Comparison of ENCODE assay signal across 23 cellular contexts in genomic region chr3:189184566-189184965, GRCh38. TPM values are rescaled to one million over a fixed set of nuclear protein-coding genes. Genes with fewer than 3 reads are reported as not detected.
"Had no signal": no experiment of that assay in that cellular context is flagged by ENCODE, and none has a peak within 500 bp of the region (broad histone marks: within the 10 kb centered on the region; RNA-seq: fewer than 3 reads in every experiment).

No MANE protein-coding gene starts in this region.

- H3K27ac ChIP-seq: SJSA1, SK-N-MC had no signal

- H3K9me3 ChIP-seq: SJSA1 had no signal

- H3K4me1 ChIP-seq: SJSA1 had no signal

- DNase-seq: IMR-90, Karpas-422, KG1, MG63, NCI-H1092, NCI-H1105 treated with DMSO at 0.1 percent for 48 hours, NCI-H1417 treated with DMSO at 0.1 percent for 48 hours, NCI-H146, NCI-H1694 treated with DMSO at 0.1 percent for 48 hours, NCI-H1930, NCI-H2081, NCI-H2107, NCI-H2227 treated with DMSO at 0.1 percent for 48 hours, NCI-H524, NCI-H526 treated with DMSO at 0.1 percent for 48 hours, NCI-H748 treated with DMSO at 0.1 percent for 48 hours, Right ventricle myocardium superior, RPMI8226, SIG-M5 had no signal

- H3K36me3 ChIP-seq: MG63, SJSA1 had no signal

- ATAC-seq: HepG2 had no signal

- H3K4me3 ChIP-seq: MG63, SJSA1, SK-N-MC had no signal

- H3K27me3 ChIP-seq: MG63, SJSA1 had no signal

RNA-seq across cellular contexts. Expression of gene TPRG1, which starts 12.8 kb away (rescaled TPM):
- total RNA-seq: HepG2, HT-29, IMR-90 had no signal
